ENCODE assay signal across 17 cellular contexts in genomic region chr1:36177589-36178463, GRCh38. TPM values are rescaled to one million over a fixed set of nuclear protein-coding genes. Genes with fewer than 3 reads are reported as not detected.
DNase-seq lines count a peak whose midpoint lies in the region; ATAC-seq and TF ChIP-seq lines count a peak whose summit lies in the region.
"Had no signal": no experiment of that assay in that cellular context is flagged by ENCODE, and none has a peak within 500 bp of the region (broad histone marks: within the 10 kb centered on the region; RNA-seq: fewer than 3 reads in every experiment).

No MANE protein-coding gene starts in this region.

- H3K4me1 Mint-ChIP-seq in CD4-positive, alpha-beta T cell (ENCODE audit: low read depth), result peaks cover 6% of the 10 kb centered on the region

- intact Hi-C loops in CD4-positive, alpha-beta T cell (cut with DNase I, micrococcal nuclease), result no loop called here
- intact Hi-C loops in psoas muscle (cut with DNase I), result no loop called here

- peaks cover 6% of the 10 kb centered on the region for H3K36me3 ChIP-seq in iPS-15b (ENCODE audit: control insufficient read depth, insufficient read depth, low read length)
- H3K36me3 ChIP-seq in psoas muscle (ENCODE audit: insufficient read depth in 1 of 2, low read depth in 1 of 2), result peaks cover 6 to 91% of the 10 kb centered on the region in 2 donors

- H3K36me3 Mint-ChIP-seq in CD4-positive, alpha-beta T cell (ENCODE audit: low read depth), result peaks cover 77% of the 10 kb centered on the region

- ATAC-seq in CD4-positive, alpha-beta T cell (ENCODE audit: poor library complexity), result no peak
- ATAC-seq in psoas muscle (no peak), GM19324 (IDR thresholded peaks at IDR 0.05; ENCODE audit: low FRiP score, unreplicated experiment) (no peak), HG02885 (IDR thresholded peaks at IDR 0.05; ENCODE audit: poor library complexity, unreplicated experiment) (no peak)

- no peaks in the 10 kb centered on the region for H3K27me3 ChIP-seq in CD4-positive, alpha-beta T cell (ENCODE audit: control insufficient read depth, insufficient read depth, low read length)
- H3K27me3 ChIP-seq in iPS-15b (ENCODE audit: control insufficient read depth, insufficient read depth, low read length) (peaks cover 17% of the 10 kb centered on the region), psoas muscle (ENCODE audit: insufficient read depth in 3 of 3, low read length in 2 of 3) (no peaks in the 10 kb centered on the region)
- H3K27me3 ChIP-seq: adrenal gland had no signal

- TF ChIP-seq CTCF in CD4-positive, alpha-beta T cell (IDR thresholded peaks at IDR 0.05), result no peak
- no peak for TF ChIP-seq CTCF in psoas muscle (IDR thresholded peaks at IDR 0.05)

- H3K27me3 Mint-ChIP-seq in CD4-positive, alpha-beta T cell, result no peaks in the 10 kb centered on the region
- H3K27me3 Mint-ChIP-seq: stimulated activated naive CD8-positive, alpha-beta T cell treated with anti-CD3 and anti-CD28 coated beads, Interleukin-15, Interleukin-2, amounts not matched to agents 100 ng/mL and 50 ng/mL, for 24 hours had no signal

- no peak overlapping the region for H3K27ac Mint-ChIP-seq in CD4-positive, alpha-beta T cell
- H3K27ac Mint-ChIP-seq: stimulated activated naive CD8-positive, alpha-beta T cell treated with anti-CD3 and anti-CD28 coated beads, Interleukin-15, Interleukin-2, amounts not matched to agents 100 ng/mL and 50 ng/mL, for 24 hours; T-helper 1 cell treated with Interleukin-12 subunit alpha and Interleukin-12 subunit beta and Interleukin-4 antibody, amounts not matched to agents 30 μg/mL and 1 μg/mL, for 36 hours had no signal

- H3K9ac ChIP-seq in iPS-15b (ENCODE audit: low read depth, low read length), result peak overlapping the region; percentile 24

- H3K4me1 ChIP-seq in iPS-15b (ENCODE audit: control insufficient read depth, insufficient read depth, low read length) (peaks cover 12% of the 10 kb centered on the region), psoas muscle (peaks cover 45% of the 10 kb centered on the region)

- CTCF ChIA-PET in CD4-positive, alpha-beta T cell (lab: Charles Lee), result no interaction called here

- H3K4me3 ChIP-seq in iPS-15b (ENCODE audit: low read depth, low read length) (peak overlapping the region; percentile 70), psoas muscle (no peak overlapping the region)
- H3K4me3 ChIP-seq: adrenal gland had no signal

- H3K9me3 ChIP-seq in CD4-positive, alpha-beta T cell (ENCODE audit: control insufficient read depth, low read length), result no peaks in the 10 kb centered on the region
- H3K9me3 ChIP-seq in iPS-15b (ENCODE audit: control insufficient read depth, insufficient read depth, low read length) (no peaks in the 10 kb centered on the region), psoas muscle (no peaks in the 10 kb centered on the region)
- H3K9me3 ChIP-seq: adrenal gland had no signal

- no peak for DNase-seq in CD4-positive, alpha-beta T cell
- DNase-seq in psoas muscle, result no peak
- DNase-seq in Kasumi-1 (lab: John Stamatoyannopoulos, UW), result no peak
- DNase-seq in glomerular visceral epithelial cell (ENCODE audit: extremely low spot score), result no peak
- DNase-seq: activated CD4-positive, alpha-beta T cell treated with anti-CD3 and anti-CD28 coated beads for 48 hours; adrenal gland; Calu3; dermis blood vessel endothelial cell; NCI-H2081 had no signal

- no peaks in the 10 kb centered on the region for H3K9me3 Mint-ChIP-seq in CD4-positive, alpha-beta T cell
- H3K9me3 Mint-ChIP-seq: stimulated activated naive CD8-positive, alpha-beta T cell treated with anti-CD3 and anti-CD28 coated beads, Interleukin-15, Interleukin-2, amounts not matched to agents 100 ng/mL and 50 ng/mL, for 24 hours; T-helper 1 cell treated with Interleukin-12 subunit alpha and Interleukin-12 subunit beta and Interleukin-4 antibody, amounts not matched to agents 30 μg/mL and 1 μg/mL, for 36 hours had no signal

- 77 to 78% (median 78%) methylated on average over 32 to 34 of the region's 34 CpGs for WGBS in psoas muscle, 3 donors

- H3K27ac ChIP-seq in CD4-positive, alpha-beta T cell (ENCODE audit: low read depth, low read length), result peak overlapping the region; percentile 25
- peak overlapping the region; percentile 62 for H3K27ac ChIP-seq in angular gyrus (ENCODE audit: low read depth, low read length)
- H3K27ac ChIP-seq in psoas muscle, result peak overlapping the region; percentile 94
- H3K27ac ChIP-seq: adrenal gland had no signal

- no peak overlapping the region for H3K4me3 Mint-ChIP-seq in CD4-positive, alpha-beta T cell
- H3K4me3 Mint-ChIP-seq: stimulated activated naive CD8-positive, alpha-beta T cell treated with anti-CD3 and anti-CD28 coated beads, Interleukin-15, Interleukin-2, amounts not matched to agents 100 ng/mL and 50 ng/mL, for 24 hours; T-helper 1 cell treated with Interleukin-12 subunit alpha and Interleukin-12 subunit beta and Interleukin-4 antibody, amounts not matched to agents 30 μg/mL and 1 μg/mL, for 36 hours had no signal

- POLR2A ChIA-PET in CD4-positive, alpha-beta T cell (lab: Charles Lee), result no interaction called here

RNA-seq across cellular contexts. Expression of gene MAP7D1, which starts 21.9 kb away (rescaled TPM):
- 100 to 1,000 TPM; 156 to 163 TPM for total RNA-seq in CD4-positive, alpha-beta T cell
- 100 to 1,000 TPM; 209 to 230 (median 215) TPM for total RNA-seq in psoas muscle
- 100 to 1,000 TPM; 117 to 342 (median 165) TPM for polyA plus RNA-seq in psoas muscle

RNA-seq across cellular contexts. Expression of gene TRAPPC3, which starts 28.5 kb away (rescaled TPM):
- total RNA-seq in CD4-positive, alpha-beta T cell, result 10 to 100 TPM; 18.4 to 21.3 TPM
- total RNA-seq in psoas muscle, result 10 to 100 TPM; 34.8 to 44.4 (median 38.7) TPM
- polyA plus RNA-seq in psoas muscle, result 10 to 100 TPM; 43.8 to 91.8 (median 73.0) TPM

RNA-seq across cellular contexts. Expression of gene THRAP3, which starts 46.4 kb away (rescaled TPM):
- 10 to 100 TPM; 68.7 to 76.1 TPM for total RNA-seq in CD4-positive, alpha-beta T cell
- 100 to 1,000 TPM in 3 of 4 donors, 10 to 100 TPM in 1; 96.6 to 159 (median 124) TPM for total RNA-seq in psoas muscle
- polyA plus RNA-seq in psoas muscle, result 10 to 100 TPM; 45.8 to 92.9 (median 80.3) TPM

RNA-seq across cellular contexts. Expression of gene COL8A2, which starts 52.8 kb away (rescaled TPM):
- total RNA-seq in CD4-positive, alpha-beta T cell, result under 1 TPM; 0.05 to 0.06 TPM
- total RNA-seq in psoas muscle, result under 1 TPM; 0.15 to 0.41 (median 0.30) TPM
- polyA plus RNA-seq in psoas muscle, result under 1 TPM; 0.06 to 0.12 (median 0.10) TPM
- total RNA-seq: Calu3, MCF 10A had no signal
- polyA plus RNA-seq: neural cell had no signal

Comparison
In these comparisons a context has a peak if more than half of its experiments do, and no peak if none do; other contexts are left out.
1. H3K27ac ChIP-seq: peak in every context shown above with its lines; median percentile 94 in psoas muscle; 62 in angular gyrus; 25 in CD4-positive, alpha-beta T cell.